17 cellular contexts compared by ENCODE assay signal in genomic region chr20:59482581-59483187, GRCh38.
"Had no signal": no experiment of that assay in that cellular context is flagged by ENCODE, and none has a peak within 500 bp of the region (broad histone marks: within the 10 kb centered on the region; RNA-seq: fewer than 3 reads in every experiment).

No MANE protein-coding gene starts in this region.

- H3K27ac Mint-ChIP-seq: naive thymus-derived CD4-positive, alpha-beta T cell had no signal

- H3K4me3 ChIP-seq: dorsolateral prefrontal cortex, gastroesophageal sphincter, ovary, right atrium auricular region had no signal

- H3K27ac ChIP-seq: dorsolateral prefrontal cortex, gastroesophageal sphincter, ovary, right atrium auricular region had no signal

- DNase-seq: cortex of kidney; dorsolateral prefrontal cortex; effector CD8-positive, alpha-beta T cell; glutamatergic neuron; left cardiac atrium; left ventricle myocardium superior; mesendoderm; naive thymus-derived CD4-positive, alpha-beta T cell; nucleus accumbens; ovary; small intestine; stimulated activated CD4-positive, alpha-beta T cell treated with anti-CD3 and anti-CD28 coated beads, Interleukin-2, amount 100 ng/mL, for 48 hours; stimulated activated naive CD4-positive, alpha-beta T cell treated with Interleukin-2 at 50 U/mL for 16 hours; trophoblast cell had no signal

- H3K4me1 ChIP-seq: gastroesophageal sphincter, right atrium auricular region had no signal

- H3K36me3 Mint-ChIP-seq: naive thymus-derived CD4-positive, alpha-beta T cell had no signal

- ATAC-seq: esophagus mucosa; gastroesophageal sphincter; left cardiac atrium; left ventricle myocardium superior; naive thymus-derived CD4-positive, alpha-beta T cell had no signal

- H3K36me3 ChIP-seq: gastroesophageal sphincter, ovary, right atrium auricular region had no signal

- H3K9me3 ChIP-seq: gastroesophageal sphincter, ovary, right atrium auricular region had no signal

- H3K27me3 ChIP-seq: ovary, right atrium auricular region had no signal

- H3K4me3 Mint-ChIP-seq: naive thymus-derived CD4-positive, alpha-beta T cell had no signal
